In genomic region chr19:35154535-35155406, GRCh38 we compare ENCODE assay signal across 8 cellular contexts. TPM values are rescaled to one million over a fixed set of nuclear protein-coding genes. Genes with fewer than 3 reads are reported as not detected.
A peak's percentile ranks its signal among the peaks of the same experiment; 100 is the strongest.
DNase-seq lines count a peak whose midpoint lies in the region; ATAC-seq and TF ChIP-seq lines count a peak whose summit lies in the region.

FXYD5 (plus strand) TSS chr19:35154735; CDS start chr19:35155551, 816 bp downstream.

- WGBS in trophoblast cell (ENCODE audit: extremely low coverage, insufficient coverage, insufficient read length): no CpG with 5 or more reads among the region's 49 CpGs
- WGBS in transverse colon (ENCODE audit: low coverage in 1 of 2), 2 donors: 0 to 1% methylated on average over 1 to 37 of the region's 49 CpGs

- H3K79me2 ChIP-seq in trophoblast cell (ENCODE audit: control insufficient read depth, insufficient read depth, low read length, poor library complexity): peaks cover 3% of the 10 kb centered on the region

- peak within 1 kb of the TSS; percentile 71 for H3K4ac ChIP-seq in trophoblast cell (ENCODE audit: low read depth, low read length)

- CTCF ChIA-PET in HEK293 (lab: Yijun Ruan, JAX): interaction anchor here (0.5 to 5.9 kb wide), 21 partner anchors 8 to 842 kb away, joined by 3 to 82 read pairs (median 5); partner anchors contain the start of genes FXYD7 and LGI4

- H3K18ac ChIP-seq in trophoblast cell (ENCODE audit: low read length): peak within 1 kb of the TSS; percentile 90

- ATAC-seq in GM19452 (IDR thresholded peaks at IDR 0.05; ENCODE audit: unreplicated experiment): no peak

- intact Hi-C loops in transverse colon (cut with DNase I; ENCODE audit: low total_unique reads): no loop called here

- peak within 1 kb of the TSS; percentile 92 for H2AFZ ChIP-seq in trophoblast cell (ENCODE audit: insufficient read depth, low read length, poor library complexity)

- in situ Hi-C loops in transverse colon (cut with MboI; ENCODE audit: low pct_ligation_motif_present in 1 of 4, low pct_unique_long_range_greater_than_20kb in 1 of 4, low sequenced_read_pairs in 3 of 4): no loop called here

- TF ChIP-seq POLR2A in transverse colon (IDR thresholded peaks at IDR 0.05): peak; percentile 37

- peak within 1 kb of the TSS; percentile 92 for H4K91ac ChIP-seq in trophoblast cell (ENCODE audit: low read depth, low read length)

- peak within 1 kb of the TSS; percentile 77 for H2BK5ac ChIP-seq in trophoblast cell (ENCODE audit: low read depth, low read length, poor library complexity)

- peak within 1 kb of the TSS; percentile 68 to 99 (median 94) for H3K4me3 ChIP-seq in BLaER1 treated with 17β-estradiol and CSF1 and Interleukin-3, amounts not matched to agents 10 nM and 100 nM
- H3K4me3 ChIP-seq in HEK293 (ENCODE audit: low read depth, low read length) (peak within 1 kb of the TSS; percentile 57), SJCRH30 (peak within 1 kb of the TSS; percentile 47), trophoblast cell (ENCODE audit: low read depth, low read length) (peak within 1 kb of the TSS; percentile 83), transverse colon (peak within 1 kb of the TSS; percentile 38 to 68 (median 48))

- H4K8ac ChIP-seq in trophoblast cell (ENCODE audit: low read depth, low read length): peak within 1 kb of the TSS; percentile 82

- peak within 1 kb of the TSS; percentile 68 for H4K12ac ChIP-seq in trophoblast cell (ENCODE audit: low read depth, low read length)

- peak within 1 kb of the TSS; percentile 92 to 99 (median 98) for H3K4me2 ChIP-seq in BLaER1 treated with 17β-estradiol and CSF1 and Interleukin-3, amounts not matched to agents 10 nM and 100 nM
- H3K4me2 ChIP-seq in trophoblast cell (ENCODE audit: low read length): peak within 1 kb of the TSS; percentile 96

- peak within 1 kb of the TSS; percentile 77 to 96 (median 92) for H3K9ac ChIP-seq in BLaER1 treated with 17β-estradiol and CSF1 and Interleukin-3, amounts not matched to agents 10 nM and 100 nM
- H3K9ac ChIP-seq in trophoblast cell (ENCODE audit: low read length): peak within 1 kb of the TSS; percentile 67

- no peaks in the 10 kb centered on the region for H3K9me3 ChIP-seq in BLaER1 treated with 17β-estradiol and CSF1 and Interleukin-3, amounts not matched to agents 10 nM and 100 nM (replicated peaks in 1 of 11)
- H3K9me3 ChIP-seq in HEK293 (ENCODE audit: control insufficient read depth, insufficient read depth, low read depth, low read length) (no peaks in the 10 kb centered on the region), SJCRH30 (replicated peaks) (no peaks in the 10 kb centered on the region), trophoblast cell (ENCODE audit: insufficient read depth, low read depth, low read length) (peaks cover 2% of the 10 kb centered on the region), transverse colon (no peaks in the 10 kb centered on the region)

- no peaks in the 10 kb centered on the region for H3K27me3 ChIP-seq in BLaER1 treated with 17β-estradiol and CSF1 and Interleukin-3, amounts not matched to agents 10 nM and 100 nM
- H3K27me3 ChIP-seq in SJCRH30 (peaks cover 26% of the 10 kb centered on the region), trophoblast cell (ENCODE audit: insufficient read depth, low read length) (no peaks in the 10 kb centered on the region), transverse colon (peaks cover 61% of the 10 kb centered on the region)

- peak; percentile 87 for TF ChIP-seq CTCF in HEK293 (tag by site-specific recombination; IDR thresholded peaks at IDR 0.05)
- peak in 1 of 5 experiments; percentile 11 for TF ChIP-seq CTCF in transverse colon (IDR thresholded peaks at IDR 0.05)

- H3K23ac ChIP-seq in trophoblast cell (ENCODE audit: low read length): no peak within 1 kb of the TSS

- H4K20me1 ChIP-seq in BLaER1 treated with 17β-estradiol and CSF1 and Interleukin-3, amounts not matched to agents 10 nM and 100 nM: peaks cover 23 to 49% (median 46%) of the 10 kb centered on the region in 11 experiments; a peak in 21 of 22 replicates

- peak within 1 kb of the TSS; percentile 85 for H3K14ac ChIP-seq in trophoblast cell (ENCODE audit: low read length)

- peak within 1 kb of the TSS; percentile 35 for H2AK5ac ChIP-seq in trophoblast cell (ENCODE audit: low read length)

- peaks cover 33 to 41% (median 36%) of the 10 kb centered on the region in 11 experiments for H3K36me3 ChIP-seq in BLaER1 treated with 17β-estradiol and CSF1 and Interleukin-3, amounts not matched to agents 10 nM and 100 nM
- peaks cover 24 to 32% of the 10 kb centered on the region in 2 experiments for H3K36me3 ChIP-seq in HEK293 (ENCODE audit: control insufficient read depth in 2 of 2, insufficient read depth in 1 of 2, low read length in 2 of 2)
- no peaks in the 10 kb centered on the region for H3K36me3 ChIP-seq in SJCRH30
- peaks cover 3 to 14% of the 10 kb centered on the region in 2 experiments for H3K36me3 ChIP-seq in trophoblast cell (ENCODE audit: control insufficient read depth in 1 of 2, insufficient read depth in 2 of 2, low read length in 2 of 2)
- peaks cover 0 to 6% (median 0%) of the 10 kb centered on the region in 4 donors for H3K36me3 ChIP-seq in transverse colon

- peak within 1 kb of the TSS; percentile 77 for H2BK120ac ChIP-seq in trophoblast cell (ENCODE audit: insufficient read depth, low read length, poor library complexity)

- TF ChIP-seq EP300 in transverse colon (IDR thresholded peaks at IDR 0.05; ENCODE audit: low read depth): no peak

- peaks cover 40 to 79% (median 73%) of the 10 kb centered on the region in 10 experiments for H3K4me1 ChIP-seq in BLaER1 treated with 17β-estradiol and CSF1 and Interleukin-3, amounts not matched to agents 10 nM and 100 nM
- H3K4me1 ChIP-seq in HEK293 (ENCODE audit: control insufficient read depth, insufficient read depth, low read length): peaks cover 20% of the 10 kb centered on the region
- H3K4me1 ChIP-seq in SJCRH30: no peaks in the 10 kb centered on the region
- H3K4me1 ChIP-seq in trophoblast cell (ENCODE audit: control insufficient read depth in 1 of 2, insufficient read depth in 2 of 2, low read length in 2 of 2): peaks cover 9 to 21% of the 10 kb centered on the region in 2 experiments
- peaks cover 7 to 26% (median 18%) of the 10 kb centered on the region in 4 donors for H3K4me1 ChIP-seq in transverse colon

- H3K79me1 ChIP-seq in trophoblast cell (ENCODE audit: low read length): peaks cover 12% of the 10 kb centered on the region

- H2BK12ac ChIP-seq in trophoblast cell (ENCODE audit: low read length): peak within 1 kb of the TSS; percentile 46

- peak within 1 kb of the TSS; percentile 7 to 96 (median 92); a peak in 21 of 22 replicates for H3K27ac ChIP-seq in BLaER1 treated with 17β-estradiol and CSF1 and Interleukin-3, amounts not matched to agents 10 nM and 100 nM
- H3K27ac ChIP-seq in HEK293 (ENCODE audit: extremely low read depth, low read depth, low read length): peak within 1 kb of the TSS; percentile 75; the same call in 1 of the 2 replicates
- H3K27ac ChIP-seq in SJCRH30: no peak within 1 kb of the TSS
- peak within 1 kb of the TSS; percentile 43 for H3K27ac ChIP-seq in trophoblast cell (ENCODE audit: low read depth, low read length)
- peak within 1 kb of the TSS; percentile 71 to 83 (median 78) for H3K27ac ChIP-seq in transverse colon

- POLR2A ChIA-PET in HEK293 (lab: Yijun Ruan, JAX): interaction anchor here (0.6 to 2.7 kb wide), 6 partner anchors 8 to 151 kb away, joined by 3 to 25 read pairs (median 5); partner anchors contain the start of gene LGI4

- DNase-seq in SJCRH30: peak in 1 of 2 experiments; percentile 15
- DNase-seq in activated effector memory CD4-positive, alpha-beta T cell treated with anti-CD3 and anti-CD28 coated beads, Interleukin-2, amount 50 U/mL, for 16 hours: peak; percentile 93
- DNase-seq in germinal center (ENCODE audit: low spot score): peak; percentile 71
- peak; percentile 77 to 86 for DNase-seq in trophoblast cell
- DNase-seq in transverse colon: peak; percentile 77

TF ChIP-seq in HEK293, 187 proteins besides CTCF, POLR2A, EP300 and RAD21 (continues in another document):
- peak; percentile 93; the same call in 1 of the 2 replicates for TF ChIP-seq ZBTB10 (tag by site-specific recombination; IDR thresholded peaks at IDR 0.05)
- TF ChIP-seq KLF7 (tag by site-specific recombination; IDR thresholded peaks at IDR 0.05; ENCODE audit: borderline replicate concordance): peak; percentile 99
- no peak for TF ChIP-seq ZNF223 (tag by site-specific recombination; IDR thresholded peaks at IDR 0.05)
- TF ChIP-seq, protein P1, sequence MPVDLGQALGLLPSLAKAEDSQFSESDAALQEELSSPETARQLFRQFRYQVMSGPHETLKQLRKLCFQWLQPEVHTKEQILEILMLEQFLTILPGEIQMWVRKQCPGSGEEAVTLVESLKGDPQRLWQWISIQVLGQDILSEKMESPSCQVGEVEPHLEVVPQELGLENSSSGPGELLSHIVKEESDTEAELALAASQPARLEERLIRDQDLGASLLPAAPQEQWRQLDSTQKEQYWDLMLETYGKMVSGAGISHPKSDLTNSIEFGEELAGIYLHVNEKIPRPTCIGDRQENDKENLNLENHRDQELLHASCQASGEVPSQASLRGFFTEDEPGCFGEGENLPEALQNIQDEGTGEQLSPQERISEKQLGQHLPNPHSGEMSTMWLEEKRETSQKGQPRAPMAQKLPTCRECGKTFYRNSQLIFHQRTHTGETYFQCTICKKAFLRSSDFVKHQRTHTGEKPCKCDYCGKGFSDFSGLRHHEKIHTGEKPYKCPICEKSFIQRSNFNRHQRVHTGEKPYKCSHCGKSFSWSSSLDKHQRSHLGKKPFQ (tag by site-specific recombination; IDR thresholded peaks at IDR 0.05): 0 out of 2 replicates have a peak, but pooled peaks have one; percentile 48
- TF ChIP-seq ZNF146 (tag by site-specific recombination; IDR thresholded peaks at IDR 0.05): peak; percentile 10; the same call in 1 of the 2 replicates

RNA-seq across cellular contexts. Expression of gene FXYD5, which starts in this region (rescaled TPM):
- total RNA-seq in SJCRH30 (2014; rRNA removed; shearing (Covaris generic)): 4.0 and 6.6 TPM in 2 replicates
- polyA plus RNA-seq in trophoblast cell (2013): 205 and 212 TPM in 2 replicates
- 10 to 100 TPM in 2 of 4 donors, 1 to 10 TPM in 2; 2.0 to 57.2 (median 15.1) TPM for total RNA-seq in transverse colon
